8 cellular contexts compared by ENCODE assay signal in the genomic region with DNA sequence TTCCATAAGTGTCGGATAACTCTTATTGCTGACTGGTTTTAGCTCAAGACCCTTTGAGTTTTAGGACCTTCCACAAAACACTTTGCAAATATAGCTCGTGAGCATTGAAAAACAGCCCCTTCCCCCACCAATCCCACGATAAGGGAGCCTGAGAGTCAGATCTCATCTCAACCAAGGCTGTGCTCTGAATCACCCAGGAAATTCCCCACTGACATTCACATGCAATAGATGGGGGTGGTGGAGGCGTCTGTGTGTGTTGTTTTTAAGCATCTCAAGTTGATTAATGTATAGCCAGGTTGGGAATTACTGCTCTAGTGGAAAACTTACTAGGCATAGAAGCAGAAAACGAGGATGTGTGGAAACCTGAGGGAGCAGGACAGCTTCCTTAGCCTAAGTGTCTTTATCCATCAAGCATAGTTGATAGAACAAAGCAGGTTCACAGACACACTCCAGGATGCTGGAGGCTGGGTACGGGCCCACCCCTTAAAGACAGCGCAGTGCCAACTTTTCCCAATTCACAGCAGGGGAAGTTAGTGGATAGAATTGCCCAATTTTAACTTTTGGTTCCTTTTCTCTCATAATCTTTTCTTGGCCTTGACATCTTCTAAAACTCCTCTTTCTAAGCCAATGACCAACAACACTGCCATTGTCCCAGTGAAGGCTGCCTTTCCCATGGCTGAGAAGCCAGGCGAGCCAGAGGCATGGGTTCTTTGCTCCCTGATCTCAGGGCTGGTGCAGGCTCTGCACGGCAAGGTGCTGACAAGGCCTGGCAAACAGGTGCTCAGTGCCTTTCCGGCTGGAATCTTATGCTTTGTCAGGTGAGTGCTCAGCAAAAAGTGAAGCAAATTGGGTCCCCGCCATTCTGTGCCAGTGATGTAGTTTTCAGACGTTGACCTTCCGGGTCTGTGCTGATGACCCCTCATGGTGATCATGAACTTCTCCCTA.
DNase-seq lines count a peak whose midpoint lies in the region; ATAC-seq lines count a peak whose summit lies in the region.

No MANE protein-coding gene starts in this region.

- no peaks in the 10 kb centered on the region for H3K4me1 ChIP-seq in aorta (ENCODE audit: control insufficient read depth in 1 of 2, insufficient read depth in 2 of 2, low read length in 2 of 2)

- no peaks in the 10 kb centered on the region for H3K27me3 ChIP-seq in aorta (ENCODE audit: control insufficient read depth in 1 of 2, insufficient read depth in 2 of 2, low read length in 1 of 2)

- no peaks in the 10 kb centered on the region for H3K9me3 ChIP-seq in aorta (ENCODE audit: control insufficient read depth, low read length)

- no peak overlapping the region for H3K4me3 ChIP-seq in aorta (ENCODE audit: low read length in 2 of 2)

- peak; percentile 59 to 73 for DNase-seq in activated CD4-positive, alpha-beta T cell treated with anti-CD3 and anti-CD28 coated beads, Interleukin-2, amount 50 U/mL, for 48 hours
- DNase-seq in putamen (ENCODE audit: low spot score), result peak; percentile 44
- no peak for DNase-seq in NCI-H1048 (lab: John Stamatoyannopoulos, UW)
- DNase-seq in central memory CD4-positive, alpha-beta T cell, result no peak
- DNase-seq in aorta, result no peak
- DNase-seq in effector CD4-positive, alpha-beta T cell, result no peak

- 70 to 71% methylated on average over 13 of the region's 13 CpGs for WGBS in aorta, 2 donors

- no peak overlapping the region for H3K27ac ChIP-seq in aorta (ENCODE audit: low read depth in 1 of 2, low read length in 2 of 2)

- ATAC-seq in GM18499 (IDR thresholded peaks at IDR 0.05; ENCODE audit: insufficient read depth, unreplicated experiment) (peak; percentile 51), HG02623 (IDR thresholded peaks at IDR 0.05; ENCODE audit: unreplicated experiment) (peak; percentile 78), aorta (ENCODE audit: low FRiP score) (no peak)

- intact Hi-C loops in aorta (cut with DNase I), result loop anchor here in 1 of 2 donors (10.0 kb wide), 1 partner anchor 274 kb away; no protein-coding TSS in a partner anchor

- no peaks in the 10 kb centered on the region for H3K36me3 ChIP-seq in aorta (ENCODE audit: control insufficient read depth in 1 of 2, insufficient read depth in 2 of 2, low read length in 1 of 2)

Comparison
In these comparisons a context has a peak if more than half of its experiments do, and no peak if none do; other contexts are left out.
1. DNase-seq: peak in activated CD4-positive, alpha-beta T cell treated with anti-CD3 and anti-CD28 coated beads, Interleukin-2, amount 50 U/mL, for 48 hours (2 of 2) and putamen (single experiment); none in NCI-H1048 (single experiment), central memory CD4-positive, alpha-beta T cell (single experiment), aorta (0 of 2) and effector CD4-positive, alpha-beta T cell (single experiment).